Comparison of ENCODE assay signal across 8 cellular contexts in the genomic region with DNA sequence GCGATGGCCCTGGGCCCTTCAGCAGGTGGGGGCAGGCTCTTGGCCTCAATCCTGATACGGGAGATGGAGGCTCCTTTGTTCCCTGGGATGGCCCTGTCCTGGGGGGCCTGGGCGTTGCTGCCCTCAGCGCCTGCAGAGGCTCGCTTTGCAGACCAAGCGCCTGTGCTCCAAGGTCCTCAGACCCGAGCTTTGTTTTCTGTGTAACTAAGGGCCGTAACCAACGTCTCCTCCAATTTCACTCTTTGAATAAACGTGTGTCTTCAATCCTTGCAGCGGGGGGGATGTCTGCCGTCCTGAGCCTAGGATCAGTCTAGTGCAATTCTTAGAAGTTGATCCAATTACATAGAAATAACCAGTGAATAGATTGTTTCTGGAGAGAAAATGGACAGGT. TPM values are rescaled to one million over a fixed set of nuclear protein-coding genes. Genes with fewer than 3 reads are reported as not detected.
DNase-seq lines count a peak whose midpoint lies in the region; TF ChIP-seq lines count a peak whose summit lies in the region.
"Had no signal": no experiment of that assay in that cellular context is flagged by ENCODE, and none has a peak within 500 bp of the region (broad histone marks: within the 10 kb centered on the region; RNA-seq: fewer than 3 reads in every experiment).

No MANE protein-coding gene starts in this region.

- peaks cover 96% of the 10 kb centered on the region for H3K79me2 ChIP-seq in hepatocyte

- peaks cover 97% of the 10 kb centered on the region for H4K20me1 ChIP-seq in hepatocyte (ENCODE audit: insufficient read depth, poor library complexity, severe bottlenecking)

- H3K36me3 ChIP-seq in hepatocyte (replicated peaks; ENCODE audit: insufficient read depth, low read depth) = no peaks in the 10 kb centered on the region

- no peaks in the 10 kb centered on the region for H3K9me2 ChIP-seq in hepatocyte (replicated peaks; ENCODE audit: insufficient read depth)

- DNase-seq in AG08396 (ENCODE audit: low spot score) (peak; percentile 72), NCI-H2196 treated with DMSO at 0.1 percent for 48 hours (lab: John Stamatoyannopoulos, UW; ENCODE audit: unreplicated experiment) (peak; percentile 56), hepatocyte (ENCODE audit: low spot score) (no peak), NCI-H146 treated with DMSO at 0.1 percent for 48 hours (lab: John Stamatoyannopoulos, UW; ENCODE audit: unreplicated experiment) (no peak), activated gamma-delta T cell (lab: John Stamatoyannopoulos, UW) (no peak)
- DNase-seq in stimulated activated naive CD4-positive, alpha-beta T cell (lab: John Stamatoyannopoulos, UW) = no peak
- DNase-seq: NCI-H187 treated with DMSO at 0.1 percent for 48 hours had no signal

- peak overlapping the region; percentile 62 for H3K27ac ChIP-seq in hepatocyte

- WGBS in hepatocyte (ENCODE audit: low lambda C conversion rate, missing lambda C conversion rate) = 58% methylated on average over 12 of the region's 12 CpGs

- H3K4me2 ChIP-seq in hepatocyte = peak overlapping the region; percentile 98

- H3K9me3 ChIP-seq in hepatocyte (ENCODE audit: low read depth) = no peaks in the 10 kb centered on the region

- H3K4me3 ChIP-seq in hepatocyte = no peak overlapping the region

- H3K27me3 ChIP-seq in hepatocyte = no peaks in the 10 kb centered on the region

- H2AFZ ChIP-seq in hepatocyte = no peak overlapping the region

- TF ChIP-seq CTCF in hepatocyte (IDR thresholded peaks at IDR 0.05; ENCODE audit: poor library complexity) = no peak

- H3K4me1 ChIP-seq in hepatocyte (ENCODE audit: insufficient read depth) = peaks cover 40% of the 10 kb centered on the region

RNA-seq across cellular contexts. Expression of gene PTBP1, which starts 5.2 kb away (rescaled TPM):
- 144 and 178 TPM in 2 replicates for total RNA-seq in hepatocyte
- polyA plus RNA-seq in hepatocyte = 204 and 219 TPM in 2 replicates

RNA-seq across cellular contexts. Expression of gene PLPPR3, which starts 19.3 kb away (rescaled TPM):
- 7.6 and 11.1 TPM in 2 replicates for total RNA-seq in hepatocyte
- 11.4 and 11.7 TPM in 2 replicates for polyA plus RNA-seq in hepatocyte

RNA-seq across cellular contexts. Expression of gene AZU1, which starts 25.1 kb away (rescaled TPM):
- total RNA-seq in hepatocyte = not detected in 2 replicates
- 0.94 TPM in 1 of 2 replicates, not detected in the other for polyA plus RNA-seq in hepatocyte
- total RNA-seq: lung microvascular endothelial cell had no signal

RNA-seq across cellular contexts. Expression of gene PRTN3, which starts 38.3 kb away (rescaled TPM):
- total RNA-seq in hepatocyte = not detected in 2 replicates
- not detected in 2 replicates for polyA plus RNA-seq in hepatocyte
- total RNA-seq: lung microvascular endothelial cell had no signal

RNA-seq across cellular contexts. Expression of gene ELANE, which starts 49.6 kb away (rescaled TPM):
- total RNA-seq in hepatocyte = 0.83 and 1.2 TPM in 2 replicates
- 0.81 and 3.0 TPM in 2 replicates for polyA plus RNA-seq in hepatocyte
- total RNA-seq: lung microvascular endothelial cell had no signal

Comparison
In these comparisons a context has a peak if more than half of its experiments do, and no peak if none do; other contexts are left out.
1. DNase-seq: peak in AG08396 (single experiment) and NCI-H2196 treated with DMSO at 0.1 percent for 48 hours (single experiment); none in hepatocyte (single experiment), stimulated activated naive CD4-positive, alpha-beta T cell (0 of 6), NCI-H146 treated with DMSO at 0.1 percent for 48 hours (single experiment) and activated gamma-delta T cell (single experiment).